25 cellular contexts compared by ENCODE assay signal in genomic region chr1:229124471-229125198, GRCh38.
DNase-seq lines count a peak whose midpoint lies in the region; ATAC-seq and TF ChIP-seq lines count a peak whose summit lies in the region.
"Had no signal": no experiment of that assay in that cellular context is flagged by ENCODE, and none has a peak within 500 bp of the region (broad histone marks: within the 10 kb centered on the region; RNA-seq: fewer than 3 reads in every experiment).

No MANE protein-coding gene starts in this region.

- H3K27me3 ChIP-seq in mesendoderm (ENCODE audit: insufficient read depth, low read length, poor library complexity) = no peaks in the 10 kb centered on the region
- H3K27me3 ChIP-seq: breast epithelium, SJCRH30, upper lobe of left lung had no signal

- no peak overlapping the region for H2BK120ac ChIP-seq in mesendoderm (ENCODE audit: low read depth, low read length)

- no peaks in the 10 kb centered on the region for H3K79me1 ChIP-seq in mesendoderm (ENCODE audit: low read length)

- intact Hi-C loops in mucosa of descending colon (cut with DNase I, micrococcal nuclease) = no loop called here

- H3K4me2 ChIP-seq in mesendoderm (ENCODE audit: low read length) = no peak overlapping the region
- H3K4me2 ChIP-seq: PC-9 had no signal

- WGBS in mesendoderm (ENCODE audit: extremely low coverage, insufficient coverage, low lambda C conversion rate) = no CpG with 5 or more reads among the region's 12 CpGs

- H3K9me3 ChIP-seq in mucosa of descending colon = no peaks in the 10 kb centered on the region
- H3K9me3 ChIP-seq: breast epithelium, heart right ventricle, SJCRH30, upper lobe of left lung had no signal

- H3K23ac ChIP-seq in mesendoderm (ENCODE audit: low read length) = no peak overlapping the region

- H3K36me3 Mint-ChIP-seq in immature natural killer cell = no peaks in the 10 kb centered on the region
- H3K36me3 Mint-ChIP-seq in stimulated activated effector memory CD8-positive, alpha-beta T cell treated with anti-CD3 and anti-CD28 coated beads, Interleukin-12 subunit alpha, Interleukin-12 subunit beta, amount 100 ng/mL, for 72 hours = no peaks in the 10 kb centered on the region

- no peaks in the 10 kb centered on the region for H3K9me3 Mint-ChIP-seq in immature natural killer cell
- no peaks in the 10 kb centered on the region for H3K9me3 Mint-ChIP-seq in stimulated activated effector memory CD8-positive, alpha-beta T cell treated with anti-CD3 and anti-CD28 coated beads, Interleukin-12 subunit alpha, Interleukin-12 subunit beta, amount 100 ng/mL, for 72 hours

- no peak overlapping the region for H2AK5ac ChIP-seq in mesendoderm (ENCODE audit: low read length)

- no peak overlapping the region for H2BK5ac ChIP-seq in mesendoderm (ENCODE audit: low read length)

- no peak overlapping the region for H2BK15ac ChIP-seq in mesendoderm (replicated peaks; ENCODE audit: low read depth)

- H3K18ac ChIP-seq in mesendoderm (ENCODE audit: low read length) = no peak overlapping the region

- H3K4me1 ChIP-seq in mucosa of descending colon (ENCODE audit: low read depth) (peaks cover 11% of the 10 kb centered on the region), mesendoderm (ENCODE audit: control insufficient read depth, low read depth, low read length) (no peaks in the 10 kb centered on the region)
- H3K4me1 ChIP-seq: breast epithelium had no signal

- no peaks in the 10 kb centered on the region for H3K36me3 ChIP-seq in mucosa of descending colon (ENCODE audit: low read depth)
- no peaks in the 10 kb centered on the region for H3K36me3 ChIP-seq in mesendoderm (ENCODE audit: control insufficient read depth, insufficient read depth, low read length)
- H3K36me3 ChIP-seq: breast epithelium, heart right ventricle, SJCRH30, upper lobe of left lung had no signal

- ATAC-seq in mucosa of descending colon (peak; percentile 57), GM19351 (IDR thresholded peaks at IDR 0.05; ENCODE audit: unreplicated experiment) (no peak)
- ATAC-seq in stimulated activated effector memory CD8-positive, alpha-beta T cell treated with anti-CD3 and anti-CD28 coated beads, Interleukin-12 subunit alpha, Interleukin-12 subunit beta, amount 100 ng/mL, for 72 hours = no peak
- ATAC-seq: heart right ventricle; stimulated activated naive CD8-positive, alpha-beta T cell treated with anti-CD3 and anti-CD28 coated beads, Interleukin-15, Interleukin-2, amounts not matched to agents 100 U/mL and 50 U/mL, for 24 hours; T-helper 17 cell had no signal

- no peak overlapping the region for H3K9ac ChIP-seq in mesendoderm (ENCODE audit: low read length)

- H3K4me1 Mint-ChIP-seq in immature natural killer cell = peaks cover 28 to 32% of the 10 kb centered on the region in 2 donors
- peaks cover 37% of the 10 kb centered on the region for H3K4me1 Mint-ChIP-seq in stimulated activated effector memory CD8-positive, alpha-beta T cell treated with anti-CD3 and anti-CD28 coated beads, Interleukin-12 subunit alpha, Interleukin-12 subunit beta, amount 100 ng/mL, for 72 hours

- no peak overlapping the region for H3K4ac ChIP-seq in mesendoderm (ENCODE audit: low read depth, low read length)

- H3K56ac ChIP-seq in mesendoderm (ENCODE audit: low read length) = no peak overlapping the region

- no peak overlapping the region for H4K5ac ChIP-seq in mesendoderm (ENCODE audit: low read length)

- no peak overlapping the region for H3K27ac ChIP-seq in mesendoderm (ENCODE audit: low read depth, low read length)
- H3K27ac ChIP-seq: breast epithelium, heart right ventricle, PC-9, SJCRH30, upper lobe of left lung had no signal

- peaks cover 1 to 7% (median 3%) of the 10 kb centered on the region in 3 donors for H3K27me3 Mint-ChIP-seq in immature natural killer cell (ENCODE audit: low read depth in 3 of 3)

- DNase-seq in HT-29 (ENCODE audit: low spot score) (peak; percentile 73), dermis blood vessel endothelial cell (peak; percentile 4), mucosa of descending colon (peak in 2 of 3 donors; percentile 35 to 57), superior temporal gyrus (ENCODE audit: extremely low spot score) (peak; percentile 66), immature natural killer cell (no peak), mesendoderm (no peak)
- no peak for DNase-seq in stimulated activated effector memory CD8-positive, alpha-beta T cell treated with anti-CD3 and anti-CD28 coated beads, Interleukin-12 subunit alpha, Interleukin-12 subunit beta, amount 100 ng/mL, for 72 hours (ENCODE audit: low spot score in 2 of 2)
- DNase-seq: activated CD8-positive, alpha-beta memory T cell treated with anti-CD3 and anti-CD28 coated beads, Interleukin-2, amount 50 U/mL, for 4 hours; activated effector memory CD4-positive, alpha-beta T cell treated with anti-CD3 and anti-CD28 coated beads, Interleukin-2, amount 50 U/mL, for 16 hours; DND-41; heart right ventricle; naive B cell; NCI-H146; NCI-H226; NCI-H82; PC-9; posterior cingulate gyrus; SJCRH30; stimulated activated naive CD8-positive, alpha-beta T cell treated with anti-CD3 and anti-CD28 coated beads, Interleukin-15, Interleukin-2, amounts not matched to agents 100 U/mL and 50 U/mL, for 24 hours; T-helper 17 cell; upper lobe of left lung had no signal

- no peaks in the 10 kb centered on the region for H3K79me2 ChIP-seq in mesendoderm (ENCODE audit: control insufficient read depth, insufficient read depth, low read length)

- H3K4me3 ChIP-seq in mucosa of descending colon (no peak overlapping the region), mesendoderm (ENCODE audit: low read length) (no peak overlapping the region)
- H3K4me3 ChIP-seq: breast epithelium, heart right ventricle, lung, PC-9, SJCRH30, upper lobe of left lung had no signal

- H4K8ac ChIP-seq in mesendoderm (ENCODE audit: low read depth, low read length) = no peak overlapping the region

- no peak overlapping the region for H3K4me3 Mint-ChIP-seq in immature natural killer cell
- H3K4me3 Mint-ChIP-seq in stimulated activated effector memory CD8-positive, alpha-beta T cell treated with anti-CD3 and anti-CD28 coated beads, Interleukin-12 subunit alpha, Interleukin-12 subunit beta, amount 100 ng/mL, for 72 hours = no peak overlapping the region
- H3K4me3 Mint-ChIP-seq: dendritic cell treated with granulocyte-macrophage colony-stimulating factor and Interleukin-4, amounts not matched to agents 40 ng/mL and 50 ng/mL, for 4 days; naive B cell; T-helper 17 cell had no signal

- no peak overlapping the region for H3K27ac Mint-ChIP-seq in immature natural killer cell
- no peak overlapping the region for H3K27ac Mint-ChIP-seq in stimulated activated effector memory CD8-positive, alpha-beta T cell treated with anti-CD3 and anti-CD28 coated beads, Interleukin-12 subunit alpha, Interleukin-12 subunit beta, amount 100 ng/mL, for 72 hours
- H3K27ac Mint-ChIP-seq: dendritic cell treated with granulocyte-macrophage colony-stimulating factor and Interleukin-4, amounts not matched to agents 40 ng/mL and 50 ng/mL, for 4 days; T-helper 17 cell had no signal

- TF ChIP-seq CTCF in mucosa of descending colon (IDR thresholded peaks at IDR 0.05) = no peak

Comparison
In these comparisons a context has a peak if more than half of its experiments do, and no peak if none do; other contexts are left out.
1. DNase-seq: peak in HT-29 (single experiment), dermis blood vessel endothelial cell (single experiment), mucosa of descending colon (2 of 3) and superior temporal gyrus (single experiment); none in immature natural killer cell (0 of 3), stimulated activated effector memory CD8-positive, alpha-beta T cell treated with anti-CD3 and anti-CD28 coated beads, Interleukin-12 subunit alpha, Interleukin-12 subunit beta, amount 100 ng/mL, for 72 hours (0 of 2) and mesendoderm (single experiment).